8 cellular contexts compared by ENCODE assay signal in the genomic region with DNA sequence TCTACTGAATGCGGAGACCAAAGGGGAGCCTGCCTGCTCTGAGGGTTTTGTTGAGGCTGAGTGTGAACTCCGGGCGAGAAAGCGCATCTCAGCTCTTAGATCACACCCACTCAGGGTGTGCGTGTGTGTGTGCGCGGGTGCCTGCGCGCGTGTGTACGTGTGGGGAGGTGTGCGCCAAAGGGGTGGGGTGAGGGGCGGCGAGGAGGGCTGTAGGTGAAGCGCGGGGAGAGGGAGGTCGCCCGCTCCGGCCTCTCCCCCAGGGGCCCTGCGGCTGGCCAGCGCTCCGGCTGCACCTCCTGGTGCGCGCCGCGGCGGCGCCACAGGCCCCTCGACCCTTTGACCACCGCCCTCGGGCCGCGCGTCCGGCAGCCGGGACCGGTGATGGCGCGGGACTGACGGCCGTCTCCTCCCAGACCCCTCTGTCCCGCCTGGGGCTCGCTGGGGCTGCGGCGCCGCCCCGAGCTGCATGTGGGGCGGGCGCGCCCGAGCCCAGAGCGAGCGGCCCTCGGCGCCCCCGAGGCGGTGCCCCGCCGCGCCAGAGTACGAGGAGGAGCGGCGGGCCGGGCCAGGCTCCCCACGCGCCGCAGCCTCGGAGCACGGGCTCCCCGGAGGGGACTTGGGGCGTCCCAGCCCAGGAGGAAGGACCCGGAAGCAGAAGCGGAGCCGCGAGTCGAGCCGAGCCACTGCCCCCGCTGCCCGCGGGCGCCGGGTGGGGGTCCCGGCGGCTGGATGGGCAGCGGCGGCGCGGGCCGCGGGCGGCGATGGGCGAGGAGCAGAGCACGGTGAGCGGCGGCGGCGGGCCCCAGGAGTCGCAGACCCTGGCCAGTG. TPM values are rescaled to one million over a fixed set of nuclear protein-coding genes. Genes with fewer than 3 reads are reported as not detected.
DNase-seq lines count a peak whose midpoint lies in the region; ATAC-seq and TF ChIP-seq lines count a peak whose summit lies in the region.

A gene with protein sequence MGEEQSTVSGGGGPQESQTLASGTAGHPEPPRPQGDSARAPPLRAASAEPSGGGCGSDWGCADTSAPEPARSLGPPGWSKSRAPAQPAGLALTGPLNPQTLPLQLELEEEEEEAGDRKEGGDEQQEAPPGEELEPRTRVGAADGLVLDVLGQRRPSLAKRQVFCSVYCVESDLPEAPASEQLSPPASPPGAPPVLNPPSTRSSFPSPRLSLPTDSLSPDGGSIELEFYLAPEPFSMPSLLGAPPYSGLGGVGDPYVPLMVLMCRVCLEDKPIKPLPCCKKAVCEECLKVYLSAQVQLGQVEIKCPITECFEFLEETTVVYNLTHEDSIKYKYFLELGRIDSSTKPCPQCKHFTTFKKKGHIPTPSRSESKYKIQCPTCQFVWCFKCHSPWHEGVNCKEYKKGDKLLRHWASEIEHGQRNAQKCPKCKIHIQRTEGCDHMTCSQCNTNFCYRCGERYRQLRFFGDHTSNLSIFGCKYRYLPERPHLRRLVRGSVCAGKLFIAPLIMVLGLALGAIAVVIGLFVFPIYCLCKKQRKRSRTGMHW (plus strand): TSS at position 654 of the 828 bp plus-strand sequence. CDS start 108 bp downstream, at position 762.

- no peaks in the 10 kb centered on the region for H3K27me3 Mint-ChIP-seq in nephron (ENCODE audit: low read depth)

- H3K27ac Mint-ChIP-seq in activated naive CD4-positive, alpha-beta T cell treated with anti-CD3 and anti-CD28 coated beads, Interleukin-2, amount 50 U/mL, for 72 hours = no peak within 1 kb of the TSS
- H3K27ac Mint-ChIP-seq in nephron = peak within 1 kb of the TSS; percentile 97 to 100 (median 97)

- H3K36me3 Mint-ChIP-seq in activated naive CD4-positive, alpha-beta T cell treated with anti-CD3 and anti-CD28 coated beads, Interleukin-2, amount 50 U/mL, for 72 hours = peaks cover 0 to 7% of the 10 kb centered on the region in 2 donors
- peaks cover 4% of the 10 kb centered on the region for H3K36me3 Mint-ChIP-seq in nephron (ENCODE audit: low read depth)

- no peak for TF ChIP-seq CTCF in nephron (IDR thresholded peaks at IDR 0.05; ENCODE audit: unreplicated experiment in 3 of 3)

- peak; percentile 50 to 65 for ATAC-seq in activated naive CD4-positive, alpha-beta T cell treated with anti-CD3 and anti-CD28 coated beads, Interleukin-2, amount 50 U/mL, for 72 hours
- ATAC-seq in HG02610 (IDR thresholded peaks at IDR 0.05; ENCODE audit: unreplicated experiment) = no peak

- H3K4me1 Mint-ChIP-seq in nephron = peaks cover 39% of the 10 kb centered on the region

- peak; percentile 4 for DNase-seq in activated T-cell treated with anti-CD3 and anti-CD28 coated beads for 48 hours (ENCODE audit: low read depth)
- DNase-seq in activated T-cell treated with anti-CD3 and anti-CD28 coated beads for 4 hours = no peak
- peak; percentile 73 for DNase-seq in NCI-H1105 treated with DMSO at 0.1 percent for 48 hours (lab: John Stamatoyannopoulos, UW)
- peak in 1 of 2 donors; percentile 37 for DNase-seq in activated naive CD4-positive, alpha-beta T cell treated with anti-CD3 and anti-CD28 coated beads, Interleukin-2, amount 50 U/mL, for 72 hours (ENCODE audit: low spot score in 2 of 2)
- peak; percentile 60 for DNase-seq in globus pallidus (ENCODE audit: low spot score)
- DNase-seq in NCI-H187 treated with DMSO at 0.1 percent for 48 hours (lab: John Stamatoyannopoulos, UW) = no peak

- H3K4me3 Mint-ChIP-seq in nephron = peak within 1 kb of the TSS; percentile 95 to 99 (median 98)

- peaks cover 0 to 4% of the 10 kb centered on the region in 2 donors for H3K9me3 Mint-ChIP-seq in activated naive CD4-positive, alpha-beta T cell treated with anti-CD3 and anti-CD28 coated beads, Interleukin-2, amount 50 U/mL, for 72 hours
- H3K9me3 Mint-ChIP-seq in nephron = no peaks in the 10 kb centered on the region

RNA-seq across cellular contexts. Expression of the gene that starts here (rescaled TPM):
- total RNA-seq in activated naive CD4-positive, alpha-beta T cell treated with anti-CD3 and anti-CD28 coated beads, Interleukin-2, amount 50 U/mL, for 72 hours = 1 to 10 TPM in 1 of 2 donors, not detected in 1; 2.0 TPM

Comparison
In these comparisons a context has a peak if more than half of its experiments do, and no peak if none do; other contexts are left out.
1. DNase-seq: peak in activated T-cell treated with anti-CD3 and anti-CD28 coated beads for 48 hours (single experiment), NCI-H1105 treated with DMSO at 0.1 percent for 48 hours (single experiment) and globus pallidus (single experiment); none in activated T-cell treated with anti-CD3 and anti-CD28 coated beads for 4 hours (single experiment) and NCI-H187 treated with DMSO at 0.1 percent for 48 hours (single experiment).
2. H3K27ac Mint-ChIP-seq: peak in nephron (3 of 3); none in activated naive CD4-positive, alpha-beta T cell treated with anti-CD3 and anti-CD28 coated beads, Interleukin-2, amount 50 U/mL, for 72 hours (0 of 2).